ENCODE assay signal across 8 cellular contexts in the genomic region with DNA sequence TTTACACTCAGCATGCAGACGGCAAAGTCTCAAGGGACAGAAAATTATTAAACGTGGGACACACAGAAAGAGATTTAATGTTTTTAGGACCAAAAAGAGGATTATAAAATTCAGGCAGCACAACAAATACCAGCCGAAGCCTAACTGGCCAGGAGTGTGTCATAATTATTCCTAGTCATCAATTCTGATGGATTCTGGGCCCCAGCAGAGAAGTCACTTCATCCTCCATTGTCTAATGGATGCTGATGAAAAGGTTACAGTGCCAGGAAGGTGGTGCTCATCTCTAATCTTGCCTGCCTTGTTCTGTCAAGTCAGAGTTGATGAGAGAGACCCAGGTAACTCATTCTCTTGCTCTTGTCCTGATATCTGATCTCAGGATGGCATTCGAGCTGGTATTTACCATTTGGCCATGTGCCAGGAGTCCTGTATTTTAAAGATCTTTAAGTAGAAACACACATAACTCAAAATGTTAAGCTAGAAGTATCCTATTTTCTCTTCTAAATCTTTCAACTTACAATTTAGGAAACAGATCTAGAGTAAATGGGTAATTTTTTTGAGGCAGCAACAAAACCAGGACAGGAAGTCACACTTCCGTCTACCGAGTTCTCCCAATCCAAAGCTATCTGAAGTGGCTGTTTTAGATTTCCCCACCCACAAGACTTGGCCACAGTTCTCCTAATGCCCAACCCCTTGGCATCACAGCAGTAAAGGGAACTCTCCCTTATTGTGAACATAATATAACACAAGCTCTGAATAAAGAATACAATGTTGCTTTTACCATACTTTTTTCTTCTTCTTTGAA. TPM values are rescaled to one million over a fixed set of nuclear protein-coding genes. Genes with fewer than 3 reads are reported as not detected.
DNase-seq lines count a peak whose midpoint lies in the region; ATAC-seq and TF ChIP-seq lines count a peak whose summit lies in the region.

No MANE protein-coding gene starts in this region.

- H3K36me3 ChIP-seq in naive thymus-derived CD4-positive, alpha-beta T cell (ENCODE audit: control insufficient read depth in 2 of 3, insufficient read depth in 3 of 3, low read length in 3 of 3), result no peaks in the 10 kb centered on the region

- no peaks in the 10 kb centered on the region for H3K27me3 ChIP-seq in naive thymus-derived CD4-positive, alpha-beta T cell (ENCODE audit: control insufficient read depth in 2 of 2, insufficient read depth in 2 of 2, low read length in 2 of 2)

- peak overlapping the region; percentile 21 for H3K27ac Mint-ChIP-seq in activated naive CD8-positive, alpha-beta T cell treated with anti-CD3 and anti-CD28 coated beads for 36 hours
- peak overlapping the region in 7 of 9 donors; percentile 7 to 69 (median 29) for H3K27ac Mint-ChIP-seq in naive thymus-derived CD4-positive, alpha-beta T cell
- no peak overlapping the region for H3K27ac Mint-ChIP-seq in chondrocyte (ENCODE audit: unreplicated experiment)

- no peak overlapping the region for H3K4me3 Mint-ChIP-seq in activated naive CD8-positive, alpha-beta T cell treated with anti-CD3 and anti-CD28 coated beads for 36 hours
- H3K4me3 Mint-ChIP-seq in naive thymus-derived CD4-positive, alpha-beta T cell, result peak overlapping the region in 8 of 10 donors; percentile 25 to 55 (median 42)
- H3K4me3 Mint-ChIP-seq in chondrocyte (ENCODE audit: unreplicated experiment), result no peak overlapping the region

- no peak overlapping the region for H3K27ac ChIP-seq in naive thymus-derived CD4-positive, alpha-beta T cell (ENCODE audit: low read depth, low read length)

- peak; percentile 76 for ATAC-seq in GM18502 (IDR thresholded peaks at IDR 0.05; ENCODE audit: poor library complexity, unreplicated experiment)
- ATAC-seq in naive thymus-derived CD4-positive, alpha-beta T cell, result peak; percentile 67
- ATAC-seq in GM18858 (IDR thresholded peaks at IDR 0.05; ENCODE audit: unreplicated experiment), result no peak

- peaks cover 13% of the 10 kb centered on the region for H3K4me1 Mint-ChIP-seq in activated naive CD8-positive, alpha-beta T cell treated with anti-CD3 and anti-CD28 coated beads for 36 hours
- H3K4me1 Mint-ChIP-seq in naive thymus-derived CD4-positive, alpha-beta T cell, result peaks cover 10 to 33% (median 24%) of the 10 kb centered on the region in 7 donors
- peaks cover 11% of the 10 kb centered on the region for H3K4me1 Mint-ChIP-seq in chondrocyte (ENCODE audit: low read depth)

- no peak for TF ChIP-seq CTCF in chondrocyte (IDR thresholded peaks at IDR 0.05)

- DNase-seq in KG1 (lab: John Stamatoyannopoulos, UW) (peak; percentile 53), chondrocyte (ENCODE audit: low spot score) (no peak), NCI-H187 treated with DMSO at 0.1 percent for 48 hours (lab: John Stamatoyannopoulos, UW) (no peak)
- DNase-seq in activated naive CD8-positive, alpha-beta T cell treated with anti-CD3 and anti-CD28 coated beads for 36 hours, result no peak
- DNase-seq in naive thymus-derived CD4-positive, alpha-beta T cell, result peak in 4 of 9 donors; percentile 1 to 21 (median 6)
- DNase-seq in activated CD4-positive, CD25-positive, alpha-beta regulatory T cell (lab: John Stamatoyannopoulos, UW), result no peak

- peaks cover 6 to 44% of the 10 kb centered on the region in 2 donors for H3K4me1 ChIP-seq in naive thymus-derived CD4-positive, alpha-beta T cell (ENCODE audit: control insufficient read depth in 2 of 2, insufficient read depth in 2 of 2, low read length in 2 of 2)

- peaks cover 2% of the 10 kb centered on the region for H3K27me3 Mint-ChIP-seq in activated naive CD8-positive, alpha-beta T cell treated with anti-CD3 and anti-CD28 coated beads for 36 hours
- no peaks in the 10 kb centered on the region for H3K27me3 Mint-ChIP-seq in naive thymus-derived CD4-positive, alpha-beta T cell
- H3K27me3 Mint-ChIP-seq in chondrocyte (ENCODE audit: low read depth), result peaks cover 3% of the 10 kb centered on the region

- no peaks in the 10 kb centered on the region for H3K9me3 Mint-ChIP-seq in activated naive CD8-positive, alpha-beta T cell treated with anti-CD3 and anti-CD28 coated beads for 36 hours
- H3K9me3 Mint-ChIP-seq in naive thymus-derived CD4-positive, alpha-beta T cell, result peaks cover 0 to 1% (median 0%) of the 10 kb centered on the region in 11 donors
- no peaks in the 10 kb centered on the region for H3K9me3 Mint-ChIP-seq in chondrocyte (ENCODE audit: low read depth)

- intact Hi-C loops in naive thymus-derived CD4-positive, alpha-beta T cell (cut with micrococcal nuclease), result no loop called here

- POLR2A ChIA-PET in naive thymus-derived CD4-positive, alpha-beta T cell (lab: Charles Lee), result no interaction called here

- no peak overlapping the region for H3K4me3 ChIP-seq in naive thymus-derived CD4-positive, alpha-beta T cell (ENCODE audit: low read length)

- CTCF ChIA-PET in naive thymus-derived CD4-positive, alpha-beta T cell (lab: Charles Lee), result interaction anchor here (0.6 to 0.7 kb wide), 2 partner anchors 926 to 1069 kb away, joined by 4 read pairs; no protein-coding TSS in a partner anchor

- H3K36me3 Mint-ChIP-seq in activated naive CD8-positive, alpha-beta T cell treated with anti-CD3 and anti-CD28 coated beads for 36 hours, result no peaks in the 10 kb centered on the region
- no peaks in the 10 kb centered on the region for H3K36me3 Mint-ChIP-seq in naive thymus-derived CD4-positive, alpha-beta T cell
- peaks cover 2% of the 10 kb centered on the region for H3K36me3 Mint-ChIP-seq in chondrocyte (ENCODE audit: low read depth)

- no peaks in the 10 kb centered on the region for H3K9me3 ChIP-seq in naive thymus-derived CD4-positive, alpha-beta T cell (ENCODE audit: control insufficient read depth in 2 of 3, low read length in 3 of 3)

RNA-seq across cellular contexts. Expression of a gene that starts 50.0 kb away (rescaled TPM):
- total RNA-seq in activated naive CD8-positive, alpha-beta T cell treated with anti-CD3 and anti-CD28 coated beads for 36 hours, result 10 to 100 TPM; 29.6 to 31.6 TPM
- 10 to 100 TPM; 18.4 to 25.8 (median 20.8) TPM for total RNA-seq in naive thymus-derived CD4-positive, alpha-beta T cell
- 1 to 10 TPM; 1.2 to 2.7 TPM for polyA plus RNA-seq in naive thymus-derived CD4-positive, alpha-beta T cell
- 3.0 to 5.4 TPM (median 4.8 TPM) in 3 replicates for total RNA-seq in chondrocyte

RNA-seq across cellular contexts. Expression of a gene that starts 50.1 kb away (rescaled TPM):
- total RNA-seq in activated naive CD8-positive, alpha-beta T cell treated with anti-CD3 and anti-CD28 coated beads for 36 hours, result 10 to 100 TPM; 29.3 to 31.3 TPM
- total RNA-seq in naive thymus-derived CD4-positive, alpha-beta T cell, result 10 to 100 TPM; 10.9 to 28.8 (median 19.1) TPM
- 10 to 100 TPM; 25.4 to 27.3 TPM for polyA plus RNA-seq in naive thymus-derived CD4-positive, alpha-beta T cell
- total RNA-seq in chondrocyte, result 13.0 to 22.7 TPM (median 13.2 TPM) in 3 replicates

Comparison
In these comparisons a context has a peak if more than half of its experiments do, and no peak if none do; other contexts are left out.
1. H3K4me3 Mint-ChIP-seq: peak in naive thymus-derived CD4-positive, alpha-beta T cell (8 of 10); none in activated naive CD8-positive, alpha-beta T cell treated with anti-CD3 and anti-CD28 coated beads for 36 hours (single experiment) and chondrocyte (single experiment).